ENCODE assay signal across 11 cellular contexts in the genomic region with DNA sequence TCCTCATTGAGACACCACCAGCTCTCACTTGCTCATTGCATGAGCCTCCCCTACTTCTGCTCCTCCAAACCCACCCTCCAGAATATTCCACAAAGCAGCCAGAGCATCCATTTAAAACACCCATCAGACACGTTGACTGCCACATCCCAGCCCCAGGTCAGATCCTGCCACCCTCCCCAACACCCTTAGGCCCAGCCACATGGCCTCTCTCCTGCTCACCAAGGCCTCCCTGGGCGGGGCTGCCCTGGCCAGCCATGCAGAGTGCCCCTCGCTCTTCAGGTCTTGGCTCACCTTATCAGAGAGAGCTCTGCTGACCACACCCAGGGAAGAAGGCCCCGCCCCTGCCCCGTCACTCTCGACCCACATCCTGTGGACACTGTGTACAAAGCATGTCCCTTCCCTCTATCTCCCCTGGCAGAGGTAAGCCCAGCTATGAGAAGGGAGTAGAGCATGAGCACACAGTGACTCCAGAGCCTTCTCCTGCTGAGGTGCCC.
DNase-seq lines count a peak whose midpoint lies in the region; ATAC-seq and TF ChIP-seq lines count a peak whose summit lies in the region.
"Had no signal": no experiment of that assay in that cellular context is flagged by ENCODE, and none has a peak within 500 bp of the region (broad histone marks: within the 10 kb centered on the region; RNA-seq: fewer than 3 reads in every experiment).

No MANE protein-coding gene starts in this region.

- CTCF ChIA-PET in mammary epithelial cell (lab: Charles Lee; ENCODE audit: low non-redundant PET) = no interaction called here
- CTCF ChIA-PET in activated CD8-positive, alpha-beta T cell treated with anti-CD3 and anti-CD28 coated beads for 36 hours (lab: Charles Lee) = no interaction called here

- no peak overlapping the region for H3K4me3 ChIP-seq in mammary epithelial cell (replicated peaks in 1 of 3; ENCODE audit: insufficient read depth in 1 of 3, low read depth in 2 of 3, low read length in 3 of 3)
- no peak overlapping the region for H3K4me3 ChIP-seq in breast epithelium
- no peak overlapping the region for H3K4me3 ChIP-seq in GM23338
- H3K4me3 ChIP-seq in body of pancreas = no peak overlapping the region
- H3K4me3 ChIP-seq in WERI-Rb-1 (ENCODE audit: low read depth, low read length) = no peak overlapping the region
- H3K4me3 ChIP-seq: gastroesophageal sphincter, vagina had no signal

- H2AFZ ChIP-seq in mammary epithelial cell (ENCODE audit: low read depth, low read length) (no peak overlapping the region), GM23338 (no peak overlapping the region)

- POLR2A ChIA-PET in activated CD8-positive, alpha-beta T cell treated with anti-CD3 and anti-CD28 coated beads for 36 hours (lab: Charles Lee) = no interaction called here

- H3K27me3 ChIP-seq in mammary epithelial cell (ENCODE audit: insufficient read depth, low read length) = no peaks in the 10 kb centered on the region
- H3K27me3 ChIP-seq in breast epithelium = no peaks in the 10 kb centered on the region
- no peaks in the 10 kb centered on the region for H3K27me3 ChIP-seq in GM23338 (ENCODE audit: insufficient read depth)
- H3K27me3 ChIP-seq in body of pancreas = no peaks in the 10 kb centered on the region
- H3K27me3 ChIP-seq in WERI-Rb-1 (ENCODE audit: insufficient read depth, low read depth, severe bottlenecking) = no peaks in the 10 kb centered on the region
- H3K27me3 ChIP-seq: gastroesophageal sphincter, vagina had no signal

- dilution Hi-C loops in mammary epithelial cell (cut with HindIII; ENCODE audit: low sequenced_read_pairs) = no loop called here

- WGBS in mammary epithelial cell (ENCODE audit: low coverage, missing lambda C conversion rate) = 71% methylated on average over 5 of the region's 6 CpGs
- 81 to 83% methylated on average over 2 to 6 of the region's 6 CpGs for WGBS in body of pancreas, 2 donors

- H3K9me3 ChIP-seq in mammary epithelial cell (replicated peaks; ENCODE audit: insufficient read depth, low read length) (no peaks in the 10 kb centered on the region), breast epithelium (no peaks in the 10 kb centered on the region), body of pancreas (no peaks in the 10 kb centered on the region), WERI-Rb-1 (ENCODE audit: severe bottlenecking) (no peaks in the 10 kb centered on the region)
- H3K9me3 ChIP-seq: gastroesophageal sphincter, vagina had no signal

- in situ Hi-C loops in mammary epithelial cell (cut with MboI; ENCODE audit: low sequenced_read_pairs in 2 of 2) = loop anchor here in 1 of 2 donors (5.0 kb wide), 1 partner anchor 160 kb away; the partner anchor contains the start of gene PEX26

- H3K36me3 Mint-ChIP-seq in activated CD8-positive, alpha-beta T cell treated with anti-CD3 and anti-CD28 coated beads for 36 hours (ENCODE audit: low read depth) = peaks cover 1% of the 10 kb centered on the region
- no peaks in the 10 kb centered on the region; the same call in 2 of the 3 replicates for H3K36me3 Mint-ChIP-seq in GM23338 (ENCODE audit: low read depth)

- no peak overlapping the region for H3K4me3 Mint-ChIP-seq in activated CD8-positive, alpha-beta T cell treated with anti-CD3 and anti-CD28 coated beads for 36 hours
- H3K4me3 Mint-ChIP-seq in GM23338 = no peak overlapping the region
- H3K4me3 Mint-ChIP-seq: neural crest cell had no signal

- DNase-seq in mammary epithelial cell (no peak), breast epithelium (ENCODE audit: low spot score in 2 of 2) (no peak), left colon (peak; percentile 88), GM23338 (ENCODE audit: low spot score) (no peak), body of pancreas (no peak), WERI-Rb-1 (no peak)
- DNase-seq in activated CD8-positive, alpha-beta T cell treated with anti-CD3 and anti-CD28 coated beads for 36 hours = no peak

- H3K36me3 ChIP-seq in mammary epithelial cell (ENCODE audit: insufficient read depth, low read length) = no peaks in the 10 kb centered on the region
- H3K36me3 ChIP-seq in breast epithelium = no peaks in the 10 kb centered on the region
- H3K36me3 ChIP-seq in GM23338 (ENCODE audit: insufficient read depth) = no peaks in the 10 kb centered on the region
- no peaks in the 10 kb centered on the region for H3K36me3 ChIP-seq in body of pancreas (replicated peaks in 1 of 2; ENCODE audit: insufficient read depth in 1 of 2, low read depth in 2 of 2)
- H3K36me3 ChIP-seq in WERI-Rb-1 = no peaks in the 10 kb centered on the region
- H3K36me3 ChIP-seq: gastroesophageal sphincter, vagina had no signal

- H3K27me3 Mint-ChIP-seq in activated CD8-positive, alpha-beta T cell treated with anti-CD3 and anti-CD28 coated beads for 36 hours = no peaks in the 10 kb centered on the region
- peaks cover 7% of the 10 kb centered on the region for H3K27me3 Mint-ChIP-seq in GM23338 (ENCODE audit: insufficient read depth, low read depth, poor library complexity)

- H3K4me2 ChIP-seq in mammary epithelial cell (ENCODE audit: insufficient read depth, low read depth, low read length) (peak overlapping the region; percentile 47), GM23338 (no peak overlapping the region)

- peak; percentile 39 for ATAC-seq in activated CD8-positive, alpha-beta T cell treated with anti-CD3 and anti-CD28 coated beads for 36 hours
- peak; percentile 68 for ATAC-seq in left colon
- no peak for ATAC-seq in GM23338
- no peak for ATAC-seq in body of pancreas
- no peak for ATAC-seq in GM18870 (IDR thresholded peaks at IDR 0.05; ENCODE audit: unreplicated experiment)
- ATAC-seq: gastroesophageal sphincter had no signal

- H3K9me3 Mint-ChIP-seq in activated CD8-positive, alpha-beta T cell treated with anti-CD3 and anti-CD28 coated beads for 36 hours = no peaks in the 10 kb centered on the region
- H3K9me3 Mint-ChIP-seq in GM23338 = no peaks in the 10 kb centered on the region
- H3K9me3 Mint-ChIP-seq: neural crest cell had no signal

- no peak overlapping the region for H3K27ac Mint-ChIP-seq in activated CD8-positive, alpha-beta T cell treated with anti-CD3 and anti-CD28 coated beads for 36 hours
- H3K27ac Mint-ChIP-seq in GM23338 = no peak overlapping the region

- peaks cover 52% of the 10 kb centered on the region for H3K4me1 ChIP-seq in mammary epithelial cell (ENCODE audit: insufficient read depth, low read length)
- peaks cover 4 to 17% of the 10 kb centered on the region in 2 donors for H3K4me1 ChIP-seq in breast epithelium
- H3K4me1 ChIP-seq in GM23338 (ENCODE audit: insufficient read depth) = peaks cover 32% of the 10 kb centered on the region
- H3K4me1 ChIP-seq in body of pancreas = peaks cover 26% of the 10 kb centered on the region

- TF ChIP-seq POLR2A in breast epithelium (IDR thresholded peaks at IDR 0.05) = no peak
- no peak for TF ChIP-seq POLR2A in body of pancreas (IDR thresholded peaks at IDR 0.05)

- peaks cover 10% of the 10 kb centered on the region; the same call in 1 of the 2 replicates for H3F3A ChIP-seq in GM23338 (replicated peaks; ENCODE audit: low read depth)

- no peak overlapping the region for H3K9ac ChIP-seq in mammary epithelial cell (ENCODE audit: insufficient read depth, low read length)

- H3K4me1 Mint-ChIP-seq in activated CD8-positive, alpha-beta T cell treated with anti-CD3 and anti-CD28 coated beads for 36 hours (ENCODE audit: low read depth) = peaks cover 11% of the 10 kb centered on the region
- H3K4me1 Mint-ChIP-seq in GM23338 = peaks cover 47% of the 10 kb centered on the region

- H3K9me2 ChIP-seq in GM23338 (ENCODE audit: insufficient read depth) = no peaks in the 10 kb centered on the region

- TF ChIP-seq CTCF in mammary epithelial cell (conservative IDR thresholded peaks at IDR 0.05 in 1 of 2, IDR thresholded peaks at IDR 0.05 in 1 of 2; ENCODE audit: extremely low read depth in 1 of 2, insufficient read depth in 1 of 2, low read depth in 1 of 2, low read length in 2 of 2) (no peak), breast epithelium (IDR thresholded peaks at IDR 0.05) (no peak), GM23338 (conservative IDR thresholded peaks at IDR 0.05; ENCODE audit: low read depth in 2 of 2) (no peak), body of pancreas (IDR thresholded peaks at IDR 0.05) (no peak), WERI-Rb-1 (IDR thresholded peaks at IDR 0.05; ENCODE audit: low read depth, low read length) (no peak)
- TF ChIP-seq CTCF in activated CD8-positive, alpha-beta T cell treated with anti-CD3 and anti-CD28 coated beads for 36 hours (IDR thresholded peaks at IDR 0.05) = no peak

- BruUV-seq in mammary epithelial cell (replicated peaks; lab: Mats Ljungman, UMichigan) = no TSS peak

- H3K79me2 ChIP-seq in mammary epithelial cell (ENCODE audit: insufficient read depth, low read length) (peaks cover 98% of the 10 kb centered on the region), GM23338 (replicated peaks; ENCODE audit: insufficient read depth) (peaks cover 84% of the 10 kb centered on the region)

- peaks cover 5% of the 10 kb centered on the region for H4K20me1 ChIP-seq in mammary epithelial cell (ENCODE audit: insufficient read depth, low read length)
- H4K20me1 ChIP-seq in GM23338 (replicated peaks; ENCODE audit: insufficient read depth) = peaks cover 27% of the 10 kb centered on the region

- H3K27ac ChIP-seq in mammary epithelial cell (ENCODE audit: insufficient read depth, low read depth, low read length) (no peak overlapping the region), breast epithelium (peak overlapping the region in 1 of 2 donors; percentile 13), GM23338 (ENCODE audit: low read depth) (no peak overlapping the region), body of pancreas (no peak overlapping the region), WERI-Rb-1 (no peak overlapping the region)
- H3K27ac ChIP-seq: vagina had no signal

- intact Hi-C loops in mammary epithelial cell (cut with micrococcal nuclease) (no loop called here), breast epithelium (cut with DNase I; ENCODE audit: low total_unique reads) (no loop called here), left colon (cut with DNase I, micrococcal nuclease) (no loop called here), body of pancreas (cut with DNase I) (no loop called here)
- intact Hi-C loops in activated CD8-positive, alpha-beta T cell treated with anti-CD3 and anti-CD28 coated beads for 36 hours (cut with micrococcal nuclease) = no loop called here

TF ChIP-seq in GM23338, 12 proteins besides CTCF, POLR2A, EP300 and RAD21 (continues in another document):
- no peak for TF ChIP-seq ZNF331 (CRISPR knock-in tag; IDR thresholded peaks at IDR 0.05; ENCODE audit: low read depth)
- no peak for TF ChIP-seq NANOG (IDR thresholded peaks at IDR 0.05; ENCODE audit: borderline replicate concordance)
- no peak for TF ChIP-seq CREB1 (CRISPR knock-in tag; IDR thresholded peaks at IDR 0.05; ENCODE audit: low read depth)
- TF ChIP-seq JUNB (IDR thresholded peaks at IDR 0.05; ENCODE audit: unreplicated experiment) = no peak
- no peak for TF ChIP-seq STAT1 (IDR thresholded peaks at IDR 0.05; ENCODE audit: unreplicated experiment)

Comparison
In these comparisons a context has a peak if more than half of its experiments do, and no peak if none do; other contexts are left out.
1. DNase-seq: peak in left colon (2 of 2); none in mammary epithelial cell (single experiment), breast epithelium (0 of 2), activated CD8-positive, alpha-beta T cell treated with anti-CD3 and anti-CD28 coated beads for 36 hours (single experiment), GM23338 (single experiment), body of pancreas (0 of 4) and WERI-Rb-1 (single experiment).
2. ATAC-seq: peak in activated CD8-positive, alpha-beta T cell treated with anti-CD3 and anti-CD28 coated beads for 36 hours (single experiment) and left colon (single experiment); none in GM23338 (single experiment), body of pancreas (single experiment) and GM18870 (single experiment).